8 cellular contexts compared by ENCODE assay signal in genomic region chr1:152047954-152048640, GRCh38. TPM values are rescaled to one million over a fixed set of nuclear protein-coding genes. Genes with fewer than 3 reads are reported as not detected.
DNase-seq lines count a peak whose midpoint lies in the region; ATAC-seq and TF ChIP-seq lines count a peak whose summit lies in the region.

No MANE protein-coding gene starts in this region.

- H3K27ac ChIP-seq in stomach = peak overlapping the region; percentile 90 to 96 (median 95)

- H3K36me3 ChIP-seq in stomach = no peaks in the 10 kb centered on the region

- no peaks in the 10 kb centered on the region for H3K36me3 Mint-ChIP-seq in activated T-helper 17 cell treated with anti-CD3 and anti-CD28 coated beads, Interleukin-2, amount 50 U/mL, for 72 hours (ENCODE audit: low read depth)
- no peaks in the 10 kb centered on the region for H3K36me3 Mint-ChIP-seq in neural crest cell (ENCODE audit: low read depth)

- TF ChIP-seq CTCF in fibroblast of pulmonary artery (IDR thresholded peaks at IDR 0.05; ENCODE audit: low read length, missing control alignments) (peak; percentile 71), neural crest cell (conservative IDR thresholded peaks at IDR 0.05) (peak; percentile 67), stomach (IDR thresholded peaks at IDR 0.05) (peak in 3 of 7 experiments; percentile 27 to 40 (median 32))

- H3K4me3 ChIP-seq in fibroblast of pulmonary artery (replicated peaks; ENCODE audit: low read depth, low read length) (peak overlapping the region; percentile 40), stomach (peak overlapping the region in 3 of 4 donors; percentile 11 to 27 (median 12))

- H3K27ac Mint-ChIP-seq in activated T-helper 17 cell treated with anti-CD3 and anti-CD28 coated beads, Interleukin-2, amount 50 U/mL, for 72 hours = peak overlapping the region; percentile 89
- H3K27ac Mint-ChIP-seq in neural crest cell (ENCODE audit: unreplicated experiment) = peak overlapping the region; percentile 96

- no peak for TF ChIP-seq EP300 in stomach (IDR thresholded peaks at IDR 0.05)

- H3K27me3 Mint-ChIP-seq in activated T-helper 17 cell treated with anti-CD3 and anti-CD28 coated beads, Interleukin-2, amount 50 U/mL, for 72 hours = no peaks in the 10 kb centered on the region
- peaks cover 33% of the 10 kb centered on the region for H3K27me3 Mint-ChIP-seq in neural crest cell (ENCODE audit: low read depth)

- no peak for TF ChIP-seq POLR2A in stomach (IDR thresholded peaks at IDR 0.05)

- H3K9me3 Mint-ChIP-seq in activated T-helper 17 cell treated with anti-CD3 and anti-CD28 coated beads, Interleukin-2, amount 50 U/mL, for 72 hours = no peaks in the 10 kb centered on the region
- no peaks in the 10 kb centered on the region for H3K9me3 Mint-ChIP-seq in neural crest cell

- peaks cover 0 to under 1% (median 0%) of the 10 kb centered on the region in 3 donors for H3K27me3 ChIP-seq in stomach

- intact Hi-C loops in stomach (cut with DNase I; ENCODE audit: low total_unique reads) = no loop called here

- WGBS in stomach, 5 donors = 1 to 4% (median 3%) methylated on average over 12 to 13 of the region's 13 CpGs

- DNase-seq in CMK (ENCODE audit: low read depth) (peak; percentile 96), RPMI7951 (ENCODE audit: low read depth) (peak; percentile 100), fibroblast of pulmonary artery (ENCODE audit: low read depth) (peak; percentile 99), neural crest cell (ENCODE audit: low read depth, low spot score) (peak; percentile 68), stomach (peak; percentile 88)

- peak; percentile 96 for ATAC-seq in GM19351 (IDR thresholded peaks at IDR 0.05; ENCODE audit: unreplicated experiment)
- peak; percentile 95 for ATAC-seq in HG03520 (IDR thresholded peaks at IDR 0.05; ENCODE audit: unreplicated experiment)
- peak; percentile 92 for ATAC-seq in activated T-helper 17 cell treated with anti-CD3 and anti-CD28 coated beads, Interleukin-2, amount 50 U/mL, for 72 hours (replicated peaks)

- peaks cover 9% of the 10 kb centered on the region for H3K4me1 Mint-ChIP-seq in activated T-helper 17 cell treated with anti-CD3 and anti-CD28 coated beads, Interleukin-2, amount 50 U/mL, for 72 hours
- peaks cover 19% of the 10 kb centered on the region for H3K4me1 Mint-ChIP-seq in neural crest cell

- H3K4me1 ChIP-seq in stomach = peaks cover 23 to 64% (median 28%) of the 10 kb centered on the region in 4 donors

- peak overlapping the region; percentile 74 for H3K4me3 Mint-ChIP-seq in activated T-helper 17 cell treated with anti-CD3 and anti-CD28 coated beads, Interleukin-2, amount 50 U/mL, for 72 hours
- peak overlapping the region; percentile 60 for H3K4me3 Mint-ChIP-seq in neural crest cell

- H3K9me3 ChIP-seq in stomach = no peaks in the 10 kb centered on the region

RNA-seq across cellular contexts. Expression of gene S100A11, which starts 11.3 kb away (rescaled TPM):
- total RNA-seq in RPMI7951 (2014; rRNA removed; shearing (Covaris generic)) = 1,017 and 1,277 TPM in 2 replicates
- 100 to 1,000 TPM; 230 to 302 TPM for total RNA-seq in activated T-helper 17 cell treated with anti-CD3 and anti-CD28 coated beads, Interleukin-2, amount 50 U/mL, for 72 hours
- total RNA-seq in neural crest cell (41.6 and 44.7 TPM in 2 replicates), stomach (100 to 1,000 TPM in 1 of 5 donors, 10 to 100 TPM in 3, 1 to 10 TPM in 1; 9.8 to 450 (median 26.1) TPM)
- 1,000 to 10,000 TPM; 1,189 to 3,881 (median 1,794) TPM for polyA plus RNA-seq in stomach

RNA-seq across cellular contexts. Expression of gene TCHHL1, which starts 40.8 kb away (rescaled TPM):
- not detected in 2 replicates for total RNA-seq in RPMI7951 (2014; rRNA removed; shearing (Covaris generic))
- total RNA-seq in activated T-helper 17 cell treated with anti-CD3 and anti-CD28 coated beads, Interleukin-2, amount 50 U/mL, for 72 hours = not detected
- total RNA-seq in neural crest cell = not detected in 2 replicates
- under 1 TPM in 1 of 5 donors, not detected in 4; 0.18 TPM for total RNA-seq in stomach
- not detected for polyA plus RNA-seq in stomach

RNA-seq across cellular contexts. Expression of gene S100A10, which starts 54.4 kb away (rescaled TPM):
- 165 and 220 TPM in 2 replicates for total RNA-seq in RPMI7951 (2014; rRNA removed; shearing (Covaris generic))
- total RNA-seq in activated T-helper 17 cell treated with anti-CD3 and anti-CD28 coated beads, Interleukin-2, amount 50 U/mL, for 72 hours = 100 to 1,000 TPM; 181 to 377 TPM
- total RNA-seq in neural crest cell (44.8 and 65.6 TPM in 2 replicates), stomach (100 to 1,000 TPM in 2 of 5 donors, 10 to 100 TPM in 2, 1 to 10 TPM in 1; 6.4 to 308 (median 53.9) TPM)
- 100 to 1,000 TPM; 220 to 830 (median 399) TPM for polyA plus RNA-seq in stomach

Comparison
In these comparisons a context has a peak if more than half of its experiments do, and no peak if none do; other contexts are left out.
1. Peak in every context shown above with its lines: DNase-seq, ATAC-seq, H3K4me3 ChIP-seq and H3K27ac ChIP-seq.